29 cellular contexts compared by ENCODE assay signal in genomic region chr1:34771573-34771972, GRCh38. TPM values are rescaled to one million over a fixed set of nuclear protein-coding genes. Genes with fewer than 3 reads are reported as not detected.
"Had no signal": no experiment of that assay in that cellular context is flagged by ENCODE, and none has a peak within 500 bp of the region (broad histone marks: within the 10 kb centered on the region; RNA-seq: fewer than 3 reads in every experiment).

No MANE protein-coding gene starts in this region.

- H3K27ac ChIP-seq: VCaP had no signal

- H3K9me3 ChIP-seq: SK-N-SH had no signal

- H3K27me3 Mint-ChIP-seq: activated CD4-positive, alpha-beta T cell treated with anti-CD3 and anti-CD28 coated beads, Interleukin-2, amount 10 ng/mL, durations not matched to agents 7 days and 5 days; activated naive CD8-positive, alpha-beta T cell had no signal

- H3K9me2 ChIP-seq: SK-N-SH had no signal

- H3K9ac ChIP-seq: SK-N-SH had no signal

- H3K36me3 Mint-ChIP-seq: activated CD4-positive, alpha-beta memory T cell treated with anti-CD3 and anti-CD28 coated beads for 36 hours; activated naive CD8-positive, alpha-beta T cell had no signal

- H3K27ac Mint-ChIP-seq: activated CD4-positive, alpha-beta memory T cell treated with anti-CD3 and anti-CD28 coated beads for 36 hours; activated CD4-positive, alpha-beta T cell treated with anti-CD3 and anti-CD28 coated beads, Interleukin-2, amount 10 ng/mL, durations not matched to agents 7 days and 5 days; activated naive CD4-positive, alpha-beta T cell treated with anti-CD3 and anti-CD28 coated beads for 36 hours; activated naive CD8-positive, alpha-beta T cell had no signal

- H3K4me2 ChIP-seq: SK-N-SH had no signal

- H3K9me3 Mint-ChIP-seq: activated CD4-positive, alpha-beta memory T cell treated with anti-CD3 and anti-CD28 coated beads for 36 hours; activated CD4-positive, alpha-beta T cell treated with anti-CD3 and anti-CD28 coated beads, Interleukin-2, amount 10 ng/mL, durations not matched to agents 7 days and 5 days; activated naive CD4-positive, alpha-beta T cell treated with anti-CD3 and anti-CD28 coated beads for 36 hours; activated T-cell treated with anti-CD3 and anti-CD28 coated beads, Interleukin-2, amount 50 U/mL, for 4 hours had no signal

- ATAC-seq: activated T-cell treated with anti-CD3 and anti-CD28 coated beads, Interleukin-2, amount 50 U/mL, for 4 hours; Panc1; Right ventricle myocardium inferior had no signal

- H3K4me3 Mint-ChIP-seq: activated CD4-positive, alpha-beta memory T cell treated with anti-CD3 and anti-CD28 coated beads for 36 hours; activated CD4-positive, alpha-beta T cell treated with anti-CD3 and anti-CD28 coated beads, Interleukin-2, amount 10 ng/mL, durations not matched to agents 7 days and 5 days; activated naive CD4-positive, alpha-beta T cell treated with anti-CD3 and anti-CD28 coated beads for 36 hours; activated naive CD8-positive, alpha-beta T cell; activated T-cell treated with anti-CD3 and anti-CD28 coated beads, Interleukin-2, amount 50 U/mL, for 4 hours had no signal

- DNase-seq: activated CD4-positive, alpha-beta memory T cell treated with anti-CD3 and anti-CD28 coated beads for 36 hours; activated CD4-positive, alpha-beta T cell treated with anti-CD3 and anti-CD28 coated beads, Interleukin-2, amount 10 ng/mL, durations not matched to agents 7 days and 5 days; activated CD4-positive, CD25-positive, alpha-beta regulatory T cell; activated CD8-positive, alpha-beta memory T cell treated with anti-CD3 and anti-CD28 coated beads for 24 hours; activated effector memory CD4-positive, alpha-beta T cell treated with anti-CD3 and anti-CD28 coated beads, Interleukin-2, amount 50 U/mL, for 16 hours; activated naive CD4-positive, alpha-beta T cell treated with anti-CD3 and anti-CD28 coated beads for 36 hours; activated T-cell treated with anti-CD3 and anti-CD28 coated beads, Interleukin-2, amount 50 U/mL, for 4 hours; KBM-7; NCI-H1048; NCI-H146; NCI-H187 treated with DMSO at 0.1 percent for 48 hours; NCI-H2081 treated with DMSO at 0.1 percent for 48 hours; NCI-H2171; NCI-H2227 treated with DMSO at 0.1 percent for 48 hours; NCI-H446 treated with DMSO at 0.1 percent for 48 hours; NCI-H524 treated with DMSO at 0.1 percent for 48 hours; NCI-H82; NK-92 treated with Interleukin-12 subunit alpha and Interleukin-12 subunit beta, amount 100 ng/mL, for 24 hours; OCI-M1; RPMI8226; SK-N-SH; T-helper 1 cell had no signal

- H3K4me1 Mint-ChIP-seq: activated CD4-positive, alpha-beta T cell treated with anti-CD3 and anti-CD28 coated beads, Interleukin-2, amount 10 ng/mL, durations not matched to agents 7 days and 5 days had no signal

RNA-seq across cellular contexts. Expression of gene GJB3, which starts 9.4 kb away (rescaled TPM):
- total RNA-seq: activated CD4-positive, alpha-beta memory T cell treated with anti-CD3 and anti-CD28 coated beads for 36 hours; activated CD4-positive, alpha-beta T cell treated with anti-CD3 and anti-CD28 coated beads, Interleukin-2, amount 10 ng/mL, durations not matched to agents 7 days and 5 days; activated naive CD4-positive, alpha-beta T cell treated with anti-CD3 and anti-CD28 coated beads for 36 hours; activated T-cell treated with anti-CD3 and anti-CD28 coated beads, Interleukin-2, amount 50 U/mL, for 4 hours; LHCN-M2; Right ventricle myocardium inferior; T-helper 2 cell treated with Interferon-gamma antibody and Interleukin-4, amounts not matched to agents 100 ng/mL and 5 ng/mL, for 36 hours had no signal
- polyA plus RNA-seq: SK-N-SH had no signal

RNA-seq across cellular contexts. Expression of gene GJB4, which starts 12.0 kb away (rescaled TPM):
- total RNA-seq: activated CD4-positive, alpha-beta memory T cell treated with anti-CD3 and anti-CD28 coated beads for 36 hours; activated CD4-positive, alpha-beta T cell treated with anti-CD3 and anti-CD28 coated beads, Interleukin-2, amount 10 ng/mL, durations not matched to agents 7 days and 5 days; activated naive CD4-positive, alpha-beta T cell treated with anti-CD3 and anti-CD28 coated beads for 36 hours; activated T-cell treated with anti-CD3 and anti-CD28 coated beads, Interleukin-2, amount 50 U/mL, for 4 hours; LHCN-M2; M059J; Right ventricle myocardium inferior; T-helper 2 cell treated with Interferon-gamma antibody and Interleukin-4, amounts not matched to agents 100 ng/mL and 5 ng/mL, for 36 hours had no signal
- polyA plus RNA-seq: SK-N-SH had no signal

RNA-seq across cellular contexts. Expression of gene GJB5, which starts 16.7 kb away (rescaled TPM):
- total RNA-seq: activated CD4-positive, alpha-beta memory T cell treated with anti-CD3 and anti-CD28 coated beads for 36 hours; activated CD4-positive, alpha-beta T cell treated with anti-CD3 and anti-CD28 coated beads, Interleukin-2, amount 10 ng/mL, durations not matched to agents 7 days and 5 days; activated naive CD4-positive, alpha-beta T cell treated with anti-CD3 and anti-CD28 coated beads for 36 hours; activated T-cell treated with anti-CD3 and anti-CD28 coated beads, Interleukin-2, amount 50 U/mL, for 4 hours; LHCN-M2; M059J; Right ventricle myocardium inferior; T-helper 2 cell treated with Interferon-gamma antibody and Interleukin-4, amounts not matched to agents 100 ng/mL and 5 ng/mL, for 36 hours had no signal
- polyA plus RNA-seq: SK-N-SH had no signal

RNA-seq across cellular contexts. Expression of gene GJA4, which starts 21.2 kb away (rescaled TPM):
- total RNA-seq: activated CD4-positive, alpha-beta memory T cell treated with anti-CD3 and anti-CD28 coated beads for 36 hours; activated CD4-positive, alpha-beta T cell treated with anti-CD3 and anti-CD28 coated beads, Interleukin-2, amount 10 ng/mL, durations not matched to agents 7 days and 5 days; LHCN-M2; M059J; T-helper 2 cell treated with Interferon-gamma antibody and Interleukin-4, amounts not matched to agents 100 ng/mL and 5 ng/mL, for 36 hours had no signal
- polyA plus RNA-seq: SK-N-SH had no signal
